16 cellular contexts compared by ENCODE assay signal in genomic region chr1:183033205-183033604, GRCh38. TPM values are rescaled to one million over a fixed set of nuclear protein-coding genes. Genes with fewer than 3 reads are reported as not detected.
A peak's percentile ranks its signal among the peaks of the same experiment; 100 is the strongest.
DNase-seq lines count a peak whose midpoint lies in the region; ATAC-seq, FAIRE-seq and TF ChIP-seq lines count a peak whose summit lies in the region.
"Had no signal": no experiment of that assay in that cellular context is flagged by ENCODE, and none has a peak within 500 bp of the region (broad histone marks: within the 10 kb centered on the region; RNA-seq: fewer than 3 reads in every experiment).

No MANE protein-coding gene starts in this region.

- peak in 2 of 10 experiments; percentile 12 to 22 for DNase-seq in CD4-positive, alpha-beta T cell
- DNase-seq in GM12892 (ENCODE audit: insufficient read length) (no peak), chondrocyte (ENCODE audit: low spot score) (no peak), SJCRH30 (no peak), NCI-H2196 (lab: John Stamatoyannopoulos, UW; ENCODE audit: unreplicated experiment) (no peak), GM23338 (ENCODE audit: low spot score) (no peak)
- DNase-seq: activated effector memory CD4-positive, alpha-beta T cell treated with anti-CD3 and anti-CD28 coated beads, Interleukin-2, amount 50 U/mL, for 16 hours; caudate nucleus; GOT3; heart right ventricle; left ventricle myocardium superior; NCI-H146; NCI-H510A treated with DMSO at 0.1 percent for 48 hours; tibial artery had no signal

- H3K9me3 Mint-ChIP-seq in CD4-positive, alpha-beta T cell, result no peaks in the 10 kb centered on the region
- H3K9me3 Mint-ChIP-seq in chondrocyte (ENCODE audit: low read depth) (no peaks in the 10 kb centered on the region), GM23338 (no peaks in the 10 kb centered on the region)

- H4K20me1 ChIP-seq in OCI-LY3 (ENCODE audit: insufficient read depth, low read length) (peaks cover 25% of the 10 kb centered on the region), GM23338 (replicated peaks; ENCODE audit: insufficient read depth) (peaks cover 33% of the 10 kb centered on the region)

- peak; percentile 72 for ATAC-seq in CD4-positive, alpha-beta T cell (ENCODE audit: poor library complexity)
- ATAC-seq in HG02870 (IDR thresholded peaks at IDR 0.05; ENCODE audit: unreplicated experiment) (no peak), GM23338 (no peak)

- H3K36me3 ChIP-seq in OCI-LY3 (replicated peaks; ENCODE audit: low read depth, low read length), result peaks cover 10% of the 10 kb centered on the region
- H3K36me3 ChIP-seq in SJCRH30, result peaks cover 11% of the 10 kb centered on the region
- no peaks in the 10 kb centered on the region for H3K36me3 ChIP-seq in GM23338 (ENCODE audit: insufficient read depth)

- H3K9ac ChIP-seq in OCI-LY3 (ENCODE audit: low read length), result no peak overlapping the region

- TF ChIP-seq CTCF in CD4-positive, alpha-beta T cell (IDR thresholded peaks at IDR 0.05), result no peak
- TF ChIP-seq CTCF in OCI-LY3 (IDR thresholded peaks at IDR 0.05; ENCODE audit: low read depth, low read length), result no peak
- TF ChIP-seq CTCF in chondrocyte (IDR thresholded peaks at IDR 0.05), result no peak
- no peak for TF ChIP-seq CTCF in GM23338 (conservative IDR thresholded peaks at IDR 0.05; ENCODE audit: low read depth in 2 of 2)

- H3K27ac Mint-ChIP-seq in CD4-positive, alpha-beta T cell, result no peak overlapping the region
- H3K27ac Mint-ChIP-seq in chondrocyte (ENCODE audit: unreplicated experiment) (peak overlapping the region; percentile 82), GM23338 (no peak overlapping the region)

- H2AFZ ChIP-seq in OCI-LY3 (ENCODE audit: low read depth, low read length) (no peak overlapping the region), GM23338 (no peak overlapping the region)

- no peaks in the 10 kb centered on the region; the same call in 1 of the 2 replicates for H3F3A ChIP-seq in GM23338 (replicated peaks; ENCODE audit: low read depth)

- H3K4me3 ChIP-seq in OCI-LY3 (ENCODE audit: low read length) (no peak overlapping the region), SJCRH30 (no peak overlapping the region), GM23338 (no peak overlapping the region)
- H3K4me3 ChIP-seq: heart right ventricle, tibial artery had no signal

- intact Hi-C loops in CD4-positive, alpha-beta T cell (cut with DNase I, micrococcal nuclease), result no loop called here

- CTCF ChIA-PET in CD4-positive, alpha-beta T cell (lab: Charles Lee), result no interaction called here

- peak; percentile 36 for FAIRE-seq in GM12892 (lab: Jason Lieb, UNC)

- no peaks in the 10 kb centered on the region for H3K9me3 ChIP-seq in CD4-positive, alpha-beta T cell (ENCODE audit: control insufficient read depth, low read length)
- H3K9me3 ChIP-seq in OCI-LY3 (ENCODE audit: insufficient read depth, low read length), result no peaks in the 10 kb centered on the region
- no peaks in the 10 kb centered on the region for H3K9me3 ChIP-seq in SJCRH30 (replicated peaks)
- H3K9me3 ChIP-seq: heart right ventricle, tibial artery had no signal

- H3K4me3 Mint-ChIP-seq in CD4-positive, alpha-beta T cell, result peak overlapping the region; percentile 40
- no peak overlapping the region for H3K4me3 Mint-ChIP-seq in chondrocyte (ENCODE audit: unreplicated experiment)
- H3K4me3 Mint-ChIP-seq in GM23338, result no peak overlapping the region

- no peak overlapping the region for H3K27ac ChIP-seq in CD4-positive, alpha-beta T cell (ENCODE audit: low read depth, low read length)
- H3K27ac ChIP-seq in OCI-LY3 (ENCODE audit: low read length) (no peak overlapping the region), SJCRH30 (no peak overlapping the region), GM23338 (ENCODE audit: low read depth) (no peak overlapping the region)

- no peak for TF ChIP-seq POLR2A in GM12892 (IDR thresholded peaks at IDR 0.05; ENCODE audit: low read depth, low read length)

- H3K4me2 ChIP-seq in OCI-LY3 (ENCODE audit: low read length) (peak overlapping the region; percentile 3; the same call in 1 of the 2 replicates), GM23338 (no peak overlapping the region)

- peaks cover 23% of the 10 kb centered on the region for H3K4me1 ChIP-seq in OCI-LY3 (ENCODE audit: low read length)
- H3K4me1 ChIP-seq in SJCRH30, result peaks cover 41% of the 10 kb centered on the region
- peaks cover 14% of the 10 kb centered on the region for H3K4me1 ChIP-seq in GM23338 (ENCODE audit: insufficient read depth)

- POLR2A ChIA-PET in CD4-positive, alpha-beta T cell (lab: Charles Lee), result no interaction called here

- H3K27me3 ChIP-seq in CD4-positive, alpha-beta T cell (ENCODE audit: control insufficient read depth, insufficient read depth, low read length), result peaks cover 55% of the 10 kb centered on the region
- H3K27me3 ChIP-seq in OCI-LY3 (ENCODE audit: low read depth, low read length), result no peaks in the 10 kb centered on the region
- H3K27me3 ChIP-seq in SJCRH30, result no peaks in the 10 kb centered on the region
- H3K27me3 ChIP-seq in GM23338 (ENCODE audit: insufficient read depth), result peaks cover 5% of the 10 kb centered on the region; the same call in 1 of the 2 replicates
- H3K27me3 ChIP-seq: heart right ventricle, tibial artery had no signal

- H3K79me2 ChIP-seq in OCI-LY3 (ENCODE audit: low read length), result peaks cover 38% of the 10 kb centered on the region
- H3K79me2 ChIP-seq in GM23338 (replicated peaks; ENCODE audit: insufficient read depth), result peaks cover 65% of the 10 kb centered on the region

- no peaks in the 10 kb centered on the region for H3K36me3 Mint-ChIP-seq in CD4-positive, alpha-beta T cell (ENCODE audit: low read depth)
- peaks cover 11% of the 10 kb centered on the region for H3K36me3 Mint-ChIP-seq in chondrocyte (ENCODE audit: low read depth)
- H3K36me3 Mint-ChIP-seq in GM23338 (ENCODE audit: low read depth), result no peaks in the 10 kb centered on the region; the same call in 2 of the 3 replicates

- H3K27me3 Mint-ChIP-seq in CD4-positive, alpha-beta T cell, result peaks cover 80% of the 10 kb centered on the region
- H3K27me3 Mint-ChIP-seq in chondrocyte (ENCODE audit: low read depth) (no peaks in the 10 kb centered on the region), GM23338 (ENCODE audit: insufficient read depth, low read depth, poor library complexity) (peaks cover 5% of the 10 kb centered on the region)

- H3K4me1 Mint-ChIP-seq in CD4-positive, alpha-beta T cell (ENCODE audit: low read depth), result peaks cover 13% of the 10 kb centered on the region
- H3K4me1 Mint-ChIP-seq in chondrocyte (ENCODE audit: low read depth) (peaks cover 78% of the 10 kb centered on the region), GM23338 (peaks cover 52% of the 10 kb centered on the region)

- H3K9me2 ChIP-seq in GM23338 (ENCODE audit: insufficient read depth), result no peaks in the 10 kb centered on the region

TF ChIP-seq in GM23338, 12 proteins besides CTCF, POLR2A, EP300 and RAD21 (continues in another document):
- TF ChIP-seq ZNF331 (CRISPR knock-in tag; IDR thresholded peaks at IDR 0.05; ENCODE audit: low read depth), result no peak

RNA-seq across cellular contexts. Expression of gene LAMC1, which starts 10.0 kb away (rescaled TPM):
- not detected for total RNA-seq in CD4-positive, alpha-beta T cell
- 3.8 TPM for polyA plus RNA-seq in GM12892 (2012; ENCODE audit: missing spikeins)
- 307 to 453 TPM (median 449 TPM) in 3 replicates for total RNA-seq in chondrocyte
- total RNA-seq in SJCRH30 (2014; rRNA removed; shearing (Covaris generic)), result 122 and 123 TPM in 2 replicates
- 111 and 116 TPM in 2 replicates for total RNA-seq in GM23338 (2014; rRNA removed; shearing (Covaris generic))
- 18.4 and 20.5 TPM in 2 replicates for polyA plus RNA-seq in GM23338 (2016; fragmentation: Nextera tagmentation; extraction: Ambion mirVana)

Comparison
In these comparisons a context has a peak if more than half of its experiments do, and no peak if none do; other contexts are left out.
1. RNA of gene LAMC1, which starts 10.0 kb away (total RNA-seq): 307 to 453 TPM in chondrocyte, 122 to 123 TPM in SJCRH30 and 111 to 116 TPM in GM23338; not detected in CD4-positive, alpha-beta T cell; every median in the first group is over 100 times any median in the second.